ENCODE assay signal across 1 cellular context in the genomic region with DNA sequence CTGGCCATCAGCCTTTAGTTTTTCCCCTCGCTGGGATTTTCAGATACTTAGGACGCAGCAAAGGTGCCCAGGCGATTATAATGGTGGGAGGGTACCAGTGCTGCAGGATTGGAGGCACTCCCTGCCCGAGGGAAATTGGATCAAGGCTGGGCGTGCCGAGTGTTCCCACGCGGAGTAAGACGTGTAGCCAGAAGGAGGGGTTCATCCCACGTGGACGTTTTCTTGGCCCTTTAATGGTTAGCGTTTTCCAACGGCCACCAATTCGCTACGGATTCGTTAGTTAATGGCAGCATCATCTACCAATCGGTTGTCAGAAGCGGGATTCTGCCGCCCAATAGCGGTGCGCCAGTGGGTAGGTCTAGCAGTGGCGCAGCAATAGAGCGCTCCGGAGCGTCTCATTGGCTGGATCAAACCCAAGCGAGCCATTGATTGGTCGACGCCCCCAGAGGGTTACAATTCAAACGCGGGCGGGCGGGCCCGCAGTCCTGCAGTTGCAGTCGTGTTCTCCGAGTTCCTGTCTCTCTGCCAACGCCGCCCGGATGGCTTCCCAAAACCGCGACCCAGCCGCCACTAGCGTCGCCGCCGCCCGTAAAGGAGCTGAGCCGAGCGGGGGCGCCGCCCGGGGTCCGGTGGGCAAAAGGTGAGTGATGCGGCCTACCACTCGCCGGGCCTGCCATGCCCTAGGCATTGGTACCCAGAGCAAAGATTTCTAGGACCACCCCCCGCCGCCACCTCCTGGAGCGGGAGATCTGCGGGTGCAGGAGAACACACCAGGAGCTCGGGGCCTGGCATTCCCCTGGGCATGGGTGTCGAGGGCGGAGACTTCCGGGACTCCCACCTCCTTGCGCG.
TF ChIP-seq lines count a peak whose summit lies in the region.

A gene (plus strand): TSS at position 488 of the 849 bp plus-strand sequence. CDS start 52 bp downstream, at position 540.

TF ChIP-seq in HEK293, 187 proteins besides CTCF, POLR2A, EP300 and RAD21 (continued from another document):
- TF ChIP-seq, protein P1, sequence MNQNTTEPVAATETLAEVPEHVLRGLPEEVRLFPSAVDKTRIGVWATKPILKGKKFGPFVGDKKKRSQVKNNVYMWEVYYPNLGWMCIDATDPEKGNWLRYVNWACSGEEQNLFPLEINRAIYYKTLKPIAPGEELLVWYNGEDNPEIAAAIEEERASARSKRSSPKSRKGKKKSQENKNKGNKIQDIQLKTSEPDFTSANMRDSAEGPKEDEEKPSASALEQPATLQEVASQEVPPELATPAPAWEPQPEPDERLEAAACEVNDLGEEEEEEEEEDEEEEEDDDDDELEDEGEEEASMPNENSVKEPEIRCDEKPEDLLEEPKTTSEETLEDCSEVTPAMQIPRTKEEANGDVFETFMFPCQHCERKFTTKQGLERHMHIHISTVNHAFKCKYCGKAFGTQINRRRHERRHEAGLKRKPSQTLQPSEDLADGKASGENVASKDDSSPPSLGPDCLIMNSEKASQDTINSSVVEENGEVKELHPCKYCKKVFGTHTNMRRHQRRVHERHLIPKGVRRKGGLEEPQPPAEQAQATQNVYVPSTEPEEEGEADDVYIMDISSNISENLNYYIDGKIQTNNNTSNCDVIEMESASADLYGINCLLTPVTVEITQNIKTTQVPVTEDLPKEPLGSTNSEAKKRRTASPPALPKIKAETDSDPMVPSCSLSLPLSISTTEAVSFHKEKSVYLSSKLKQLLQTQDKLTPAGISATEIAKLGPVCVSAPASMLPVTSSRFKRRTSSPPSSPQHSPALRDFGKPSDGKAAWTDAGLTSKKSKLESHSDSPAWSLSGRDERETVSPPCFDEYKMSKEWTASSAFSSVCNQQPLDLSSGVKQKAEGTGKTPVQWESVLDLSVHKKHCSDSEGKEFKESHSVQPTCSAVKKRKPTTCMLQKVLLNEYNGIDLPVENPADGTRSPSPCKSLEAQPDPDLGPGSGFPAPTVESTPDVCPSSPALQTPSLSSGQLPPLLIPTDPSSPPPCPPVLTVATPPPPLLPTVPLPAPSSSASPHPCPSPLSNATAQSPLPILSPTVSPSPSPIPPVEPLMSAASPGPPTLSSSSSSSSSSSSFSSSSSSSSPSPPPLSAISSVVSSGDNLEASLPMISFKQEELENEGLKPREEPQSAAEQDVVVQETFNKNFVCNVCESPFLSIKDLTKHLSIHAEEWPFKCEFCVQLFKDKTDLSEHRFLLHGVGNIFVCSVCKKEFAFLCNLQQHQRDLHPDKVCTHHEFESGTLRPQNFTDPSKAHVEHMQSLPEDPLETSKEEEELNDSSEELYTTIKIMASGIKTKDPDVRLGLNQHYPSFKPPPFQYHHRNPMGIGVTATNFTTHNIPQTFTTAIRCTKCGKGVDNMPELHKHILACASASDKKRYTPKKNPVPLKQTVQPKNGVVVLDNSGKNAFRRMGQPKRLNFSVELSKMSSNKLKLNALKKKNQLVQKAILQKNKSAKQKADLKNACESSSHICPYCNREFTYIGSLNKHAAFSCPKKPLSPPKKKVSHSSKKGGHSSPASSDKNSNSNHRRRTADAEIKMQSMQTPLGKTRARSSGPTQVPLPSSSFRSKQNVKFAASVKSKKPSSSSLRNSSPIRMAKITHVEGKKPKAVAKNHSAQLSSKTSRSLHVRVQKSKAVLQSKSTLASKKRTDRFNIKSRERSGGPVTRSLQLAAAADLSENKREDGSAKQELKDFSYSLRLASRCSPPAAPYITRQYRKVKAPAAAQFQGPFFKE (tag by site-specific recombination; IDR thresholded peaks at IDR 0.05; ENCODE audit: borderline replicate concordance): no peak
- TF ChIP-seq GLIS1 (tag by site-specific recombination; IDR thresholded peaks at IDR 0.05): peak; percentile 53
- TF ChIP-seq GLIS2 (tag by site-specific recombination; IDR thresholded peaks at IDR 0.05): peak; percentile 64
- 0 out of 2 replicates have a peak, but pooled peaks have one; percentile 14 for TF ChIP-seq YY1 (tag by site-specific recombination; IDR thresholded peaks at IDR 0.05)
- TF ChIP-seq SP3 (tag by site-specific recombination; IDR thresholded peaks at IDR 0.05): peak; percentile 64
- no peak for TF ChIP-seq ZNF311 (tag by site-specific recombination; IDR thresholded peaks at IDR 0.05; ENCODE audit: borderline replicate concordance)
- peak; percentile 55; the same call in 1 of the 2 replicates for TF ChIP-seq ZXDB (tag by site-specific recombination; IDR thresholded peaks at IDR 0.05)
